ENCODE assay signal across 15 cellular contexts in genomic region chr5:166624573-166624972, GRCh38.
"Had no signal": no experiment of that assay in that cellular context is flagged by ENCODE, and none has a peak within 500 bp of the region (broad histone marks: within the 10 kb centered on the region; RNA-seq: fewer than 3 reads in every experiment).

No MANE protein-coding gene starts in this region.

- H3K9me3 ChIP-seq: esophagus squamous epithelium, mucosa of descending colon, prostate gland, sigmoid colon had no signal

- H3K4me1 ChIP-seq: esophagus squamous epithelium, foreskin keratinocyte, prostate gland had no signal

- H3K36me3 Mint-ChIP-seq: activated naive CD8-positive, alpha-beta T cell had no signal

- DNase-seq: activated CD4-positive, CD25-positive, alpha-beta regulatory T cell; activated gamma-delta T cell; activated T-cell treated with anti-CD3 and anti-CD28 coated beads, Interleukin-2, amount 50 U/mL, for 24 hours; esophagus squamous epithelium; mucosa of descending colon; natural killer cell; occipital lobe; sigmoid colon; stimulated activated CD4-positive, alpha-beta T cell treated with anti-CD3 and anti-CD28 coated beads, Interleukin-2, amount 100 ng/mL, for 48 hours; stimulated activated CD8-positive, alpha-beta memory T cell treated with anti-CD3 and anti-CD28 coated beads, Interleukin-4, amount 100 ng/mL, for 48 hours; stimulated activated naive CD8-positive, alpha-beta T cell treated with anti-CD3 and anti-CD28 coated beads, Interleukin-15, Interleukin-2, amounts not matched to agents 100 U/mL and 50 U/mL, for 24 hours; T-helper 17 cell had no signal

- ATAC-seq: foreskin keratinocyte; mucosa of descending colon; natural killer cell; stimulated activated naive CD8-positive, alpha-beta T cell treated with anti-CD3 and anti-CD28 coated beads, Interleukin-15, Interleukin-2, amounts not matched to agents 100 U/mL and 50 U/mL, for 24 hours; T-helper 17 cell had no signal

- H3K4me1 Mint-ChIP-seq: natural killer cell, T-helper 17 cell had no signal

- H3K4me3 ChIP-seq: esophagus squamous epithelium, mucosa of descending colon, prostate gland, sigmoid colon had no signal

- H3K27me3 ChIP-seq: esophagus squamous epithelium, foreskin keratinocyte, sigmoid colon had no signal

- H3K36me3 ChIP-seq: esophagus squamous epithelium, prostate gland, sigmoid colon had no signal

- H3K4me3 Mint-ChIP-seq: activated naive CD8-positive, alpha-beta T cell; activated T-cell treated with anti-CD3 and anti-CD28 coated beads, Interleukin-2, amount 50 U/mL, for 24 hours; natural killer cell; T-helper 17 cell had no signal

- H3K27ac Mint-ChIP-seq: activated naive CD8-positive, alpha-beta T cell; activated T-cell treated with anti-CD3 and anti-CD28 coated beads, Interleukin-2, amount 50 U/mL, for 24 hours; natural killer cell; T-helper 17 cell had no signal

- H3K27ac ChIP-seq: esophagus squamous epithelium, foreskin keratinocyte, prostate gland, sigmoid colon had no signal

- H3K27me3 Mint-ChIP-seq: activated naive CD8-positive, alpha-beta T cell; activated T-cell treated with anti-CD3 and anti-CD28 coated beads, Interleukin-2, amount 50 U/mL, for 24 hours; T-helper 17 cell had no signal
